9 cellular contexts compared by ENCODE assay signal in genomic region chr11:117199061-117199915, GRCh38. TPM values are rescaled to one million over a fixed set of nuclear protein-coding genes. Genes with fewer than 3 reads are reported as not detected.
DNase-seq lines count a peak whose midpoint lies in the region; TF ChIP-seq lines count a peak whose summit lies in the region.
"Had no signal": no experiment of that assay in that cellular context is flagged by ENCODE, and none has a peak within 500 bp of the region (broad histone marks: within the 10 kb centered on the region; RNA-seq: fewer than 3 reads in every experiment).

TAGLN (plus strand) TSS chr11:117199370; CDS start chr11:117203014, 3,644 bp downstream.

- no peak within 1 kb of the TSS for H3K9ac ChIP-seq in parathyroid adenoma

- CTCF ChIA-PET in CD4-positive, alpha-beta memory T cell (lab: Charles Lee; ENCODE audit: partially characterized antibody): no interaction called here

- no peaks in the 10 kb centered on the region for H3K27me3 ChIP-seq in CD4-positive, alpha-beta memory T cell (ENCODE audit: insufficient read depth, low read length)
- no peaks in the 10 kb centered on the region for H3K27me3 ChIP-seq in parathyroid adenoma (ENCODE audit: control insufficient read depth, insufficient read depth, low read length)

- no peak for TF ChIP-seq CTCF in WI38 (IDR thresholded peaks at IDR 0.05; ENCODE audit: low read depth, low read length)
- no peak for TF ChIP-seq CTCF in parathyroid adenoma (IDR thresholded peaks at IDR 0.05)

- peaks cover 1 to 14% (median 6%) of the 10 kb centered on the region in 4 donors for H3K4me1 Mint-ChIP-seq in CD4-positive, alpha-beta memory T cell

- no peaks in the 10 kb centered on the region for H3K79me2 ChIP-seq in parathyroid adenoma

- intact Hi-C loops in CD4-positive, alpha-beta memory T cell (cut with micrococcal nuclease): no loop called here
- intact Hi-C loops in cardiac septum (cut with DNase I): loop anchor here (1.0 kb wide), 1 partner anchor 18 kb away; no protein-coding TSS in a partner anchor

- H3K27ac ChIP-seq in CD4-positive, alpha-beta memory T cell (ENCODE audit: low read depth, low read length): no peak within 1 kb of the TSS
- H3K27ac ChIP-seq in parathyroid adenoma: peak within 1 kb of the TSS; percentile 39

- no peak within 1 kb of the TSS for H3K4me3 ChIP-seq in CD4-positive, alpha-beta memory T cell (ENCODE audit: low read length in 2 of 2)
- H3K4me3 ChIP-seq in WI38 (ENCODE audit: low read depth, low read length): peak within 1 kb of the TSS; percentile 92
- H3K4me3 ChIP-seq in parathyroid adenoma (ENCODE audit: low read depth, low read length): peak within 1 kb of the TSS; percentile 27

- H3K36me3 Mint-ChIP-seq in CD4-positive, alpha-beta memory T cell: peaks cover 10 to 28% of the 10 kb centered on the region in 2 donors

- H3K27me3 Mint-ChIP-seq in CD4-positive, alpha-beta memory T cell: no peaks in the 10 kb centered on the region
- H3K27me3 Mint-ChIP-seq: activated naive CD4-positive, alpha-beta T cell treated with anti-CD3 and anti-CD28 coated beads, Interleukin-2, amount 50 U/mL, for 24 hours had no signal

- no peak for DNase-seq in CD4-positive, alpha-beta memory T cell
- DNase-seq in cardiac septum (ENCODE audit: low spot score) (peak; percentile 86), NCI-H1417 treated with DMSO at 0.1 percent for 48 hours (lab: John Stamatoyannopoulos, UW) (no peak), NOMO-1 treated with dmso at 0.1 percent for 144 hours (lab: John Stamatoyannopoulos, UW; ENCODE audit: unreplicated experiment) (no peak), SIG-M5 treated with dmso at 0.1 percent for 504 hours (lab: John Stamatoyannopoulos, UW; ENCODE audit: unreplicated experiment) (no peak)
- DNase-seq in activated CD4-positive, alpha-beta T cell treated with anti-CD3 and anti-CD28 coated beads, Interleukin-2, amount 50 U/mL, for 1 hour: no peak

- H2AFZ ChIP-seq in parathyroid adenoma: no peak within 1 kb of the TSS

- H3K4me1 ChIP-seq in CD4-positive, alpha-beta memory T cell (ENCODE audit: insufficient read depth, low read length): no peaks in the 10 kb centered on the region
- H3K4me1 ChIP-seq in parathyroid adenoma: no peaks in the 10 kb centered on the region

- H3K27ac Mint-ChIP-seq in CD4-positive, alpha-beta memory T cell: peak within 1 kb of the TSS in 6 of 7 donors; percentile 5 to 70 (median 42)
- H3K27ac Mint-ChIP-seq: activated naive CD4-positive, alpha-beta T cell treated with anti-CD3 and anti-CD28 coated beads, Interleukin-2, amount 50 U/mL, for 24 hours had no signal

- no peak within 1 kb of the TSS for H3K4me2 ChIP-seq in parathyroid adenoma (ENCODE audit: low read length)

- H3K9me3 ChIP-seq in CD4-positive, alpha-beta memory T cell (ENCODE audit: control insufficient read depth in 1 of 2, low read length in 2 of 2): no peaks in the 10 kb centered on the region
- no peaks in the 10 kb centered on the region for H3K9me3 ChIP-seq in parathyroid adenoma (ENCODE audit: control insufficient read depth, low read length)

- H3K9me3 Mint-ChIP-seq in CD4-positive, alpha-beta memory T cell: no peaks in the 10 kb centered on the region
- H3K9me3 Mint-ChIP-seq: activated naive CD4-positive, alpha-beta T cell treated with anti-CD3 and anti-CD28 coated beads, Interleukin-2, amount 50 U/mL, for 24 hours had no signal

- peaks cover 7% of the 10 kb centered on the region for H3K36me3 ChIP-seq in CD4-positive, alpha-beta memory T cell (ENCODE audit: insufficient read depth, low read length)
- H3K36me3 ChIP-seq in parathyroid adenoma (ENCODE audit: control insufficient read depth, insufficient read depth, low read length): no peaks in the 10 kb centered on the region

- H3K4me3 Mint-ChIP-seq in CD4-positive, alpha-beta memory T cell: peak within 1 kb of the TSS in 2 of 8 donors; percentile 31 to 36
- H3K4me3 Mint-ChIP-seq: activated naive CD4-positive, alpha-beta T cell treated with anti-CD3 and anti-CD28 coated beads, Interleukin-2, amount 50 U/mL, for 24 hours had no signal

- POLR2A ChIA-PET in CD4-positive, alpha-beta memory T cell (lab: Charles Lee; ENCODE audit: partially characterized antibody): interaction anchor here (3.3 kb wide), 1 partner anchor 20 kb away, joined by 15 read pairs; the partner anchor contains the start of gene SIDT2

RNA-seq across cellular contexts. Expression of gene TAGLN, which starts in this region (rescaled TPM):
- 10 to 100 TPM; 17.7 to 19.7 TPM for total RNA-seq in CD4-positive, alpha-beta memory T cell
- polyA plus RNA-seq in CD4-positive, alpha-beta memory T cell: under 1 TPM; 0.15 to 0.36 TPM
- 317 TPM for total RNA-seq in cardiac septum

Comparison
In these comparisons a context has a peak if more than half of its experiments do, and no peak if none do; other contexts are left out.
1. RNA of gene TAGLN (total RNA-seq): 317 TPM in cardiac septum (single experiment); 17.7 to 19.7 TPM in CD4-positive, alpha-beta memory T cell; every median in the first group is over 10 times any median in the second.
2. H3K4me3 ChIP-seq: peak in WI38 (single experiment) and parathyroid adenoma (single experiment); none in CD4-positive, alpha-beta memory T cell (0 of 2).